ENCODE assay signal across 1 cellular context in the genomic region with DNA sequence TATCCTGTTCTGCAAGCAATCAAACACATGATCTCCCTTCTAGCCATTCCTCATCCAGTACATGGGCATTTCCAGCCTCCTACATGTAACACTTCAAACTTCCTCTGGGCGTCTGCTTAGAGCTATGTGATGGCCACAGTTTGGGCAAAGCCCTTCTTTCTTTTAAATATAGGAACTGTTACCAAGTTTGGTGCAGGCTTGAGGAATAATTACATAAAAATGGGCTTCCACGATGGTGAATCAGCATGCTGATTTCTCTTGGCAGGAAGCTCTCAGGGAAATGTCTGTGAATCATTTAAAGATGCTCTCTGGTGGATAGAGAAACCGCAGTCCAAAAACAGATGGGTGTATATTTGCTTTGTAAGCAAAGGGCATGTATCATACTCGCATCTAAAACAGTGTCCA.
TF ChIP-seq lines count a peak whose summit lies in the region.

No MANE protein-coding gene starts in this region.

TF ChIP-seq in HepG2, 621 proteins besides CTCF, POLR2A, EP300 and RAD21 (continued from another document):
- TF ChIP-seq, protein P1, sequence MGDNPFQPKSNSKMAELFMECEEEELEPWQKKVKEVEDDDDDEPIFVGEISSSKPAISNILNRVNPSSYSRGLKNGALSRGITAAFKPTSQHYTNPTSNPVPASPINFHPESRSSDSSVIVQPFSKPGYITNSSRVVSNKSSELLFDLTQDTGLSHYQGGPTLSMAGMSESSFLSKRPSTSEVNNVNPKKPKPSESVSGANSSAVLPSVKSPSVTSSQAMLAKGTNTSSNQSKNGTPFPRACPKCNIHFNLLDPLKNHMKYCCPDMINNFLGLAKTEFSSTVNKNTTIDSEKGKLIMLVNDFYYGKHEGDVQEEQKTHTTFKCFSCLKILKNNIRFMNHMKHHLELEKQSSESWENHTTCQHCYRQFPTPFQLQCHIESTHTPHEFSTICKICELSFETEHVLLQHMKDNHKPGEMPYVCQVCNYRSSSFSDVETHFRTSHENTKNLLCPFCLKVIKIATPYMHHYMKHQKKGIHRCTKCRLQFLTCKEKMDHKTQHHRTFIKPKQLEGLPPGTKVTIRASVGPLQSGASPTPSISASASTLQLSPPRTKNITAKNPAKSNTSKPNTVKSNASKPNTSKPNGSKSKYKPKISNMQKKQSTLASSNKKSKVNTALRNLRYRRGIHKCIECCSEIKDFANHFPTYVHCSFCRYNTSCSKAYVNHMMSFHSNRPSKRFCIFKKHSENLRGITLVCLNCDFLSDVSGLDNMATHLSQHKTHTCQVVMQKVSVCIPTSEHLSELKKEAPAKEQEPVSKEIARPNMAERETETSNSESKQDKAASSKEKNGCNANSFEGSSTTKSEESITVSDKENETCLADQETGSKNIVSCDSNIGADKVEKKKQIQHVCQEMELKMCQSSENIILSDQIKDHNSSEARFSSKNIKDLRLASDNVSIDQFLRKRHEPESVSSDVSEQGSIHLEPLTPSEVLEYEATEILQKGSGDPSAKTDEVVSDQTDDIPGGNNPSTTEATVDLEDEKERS (CRISPR knock-in tag; IDR thresholded peaks at IDR 0.05), result no peak
- TF ChIP-seq ZNF749 (CRISPR knock-in tag; IDR thresholded peaks at IDR 0.05; ENCODE audit: borderline replicate concordance), result no peak
- TF ChIP-seq POLR2AphosphoS5 (IDR thresholded peaks at IDR 0.05; ENCODE audit: low read depth, low read length), result no peak
- TF ChIP-seq, protein P2, sequence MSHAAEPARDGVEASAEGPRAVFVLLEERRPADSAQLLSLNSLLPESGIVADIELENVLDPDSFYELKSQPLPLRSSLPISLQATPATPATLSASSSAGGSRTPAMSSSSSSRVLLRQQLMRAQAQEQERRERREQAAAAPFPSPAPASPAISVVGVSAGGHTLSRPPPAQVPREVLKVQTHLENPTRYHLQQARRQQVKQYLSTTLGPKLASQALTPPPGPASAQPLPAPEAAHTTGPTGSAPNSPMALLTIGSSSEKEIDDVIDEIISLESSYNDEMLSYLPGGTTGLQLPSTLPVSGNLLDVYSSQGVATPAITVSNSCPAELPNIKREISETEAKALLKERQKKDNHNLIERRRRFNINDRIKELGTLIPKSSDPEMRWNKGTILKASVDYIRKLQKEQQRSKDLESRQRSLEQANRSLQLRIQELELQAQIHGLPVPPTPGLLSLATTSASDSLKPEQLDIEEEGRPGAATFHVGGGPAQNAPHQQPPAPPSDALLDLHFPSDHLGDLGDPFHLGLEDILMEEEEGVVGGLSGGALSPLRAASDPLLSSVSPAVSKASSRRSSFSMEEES (CRISPR knock-in tag; IDR thresholded peaks at IDR 0.05), result no peak
